Comparison of ENCODE assay signal across 16 cellular contexts in the genomic region with DNA sequence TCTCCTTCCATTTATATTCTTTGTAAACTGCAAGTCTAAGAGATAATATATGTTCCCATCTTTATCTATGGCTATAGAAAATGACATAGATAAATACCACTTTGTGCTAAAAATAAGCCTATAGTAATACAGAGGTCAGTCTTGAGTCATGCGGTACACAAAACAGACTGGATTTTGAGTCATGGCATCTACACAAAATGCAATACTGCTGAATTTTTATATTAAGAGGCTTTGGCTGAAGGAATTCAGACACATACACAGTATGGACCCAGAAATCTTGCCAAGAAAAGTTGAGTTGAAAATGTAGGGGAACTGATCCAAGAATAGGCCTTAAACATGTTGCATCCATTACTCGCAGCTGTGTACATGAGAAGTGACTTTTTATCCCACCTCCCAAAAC.
"Had no signal": no experiment of that assay in that cellular context is flagged by ENCODE, and none has a peak within 500 bp of the region (broad histone marks: within the 10 kb centered on the region; RNA-seq: fewer than 3 reads in every experiment).

No MANE protein-coding gene starts in this region.

- H3K4me1 ChIP-seq: body of pancreas, esophagus squamous epithelium, right atrium auricular region, tibial artery, vagina had no signal

- H3K4me3 ChIP-seq: body of pancreas, dorsolateral prefrontal cortex, esophagus squamous epithelium, lung, right atrium auricular region, tibial artery, vagina had no signal

- DNase-seq: activated CD4-positive, alpha-beta T cell treated with anti-CD3 and anti-CD28 coated beads for 4 hours; activated CD8-positive, alpha-beta memory T cell treated with anti-CD3 and anti-CD28 coated beads, Interleukin-2, amount 50 U/mL, for 48 hours; activated CD8-positive, alpha-beta T cell treated with anti-CD3 and anti-CD28 coated beads for 36 hours; activated naive CD4-positive, alpha-beta T cell treated with anti-CD3 and anti-CD28 coated beads for 36 hours; body of pancreas; cerebellar nuclear complex; dorsolateral prefrontal cortex; esophagus squamous epithelium; hypothalamus; naive B cell; small intestine; tibial artery had no signal

- H3K27me3 ChIP-seq: body of pancreas, esophagus squamous epithelium, neutrophil, right atrium auricular region, vagina had no signal

- H3K9me3 ChIP-seq: body of pancreas, esophagus squamous epithelium, neutrophil, right atrium auricular region, tibial artery, vagina had no signal

- H3K27ac ChIP-seq: body of pancreas, esophagus squamous epithelium, neutrophil, right atrium auricular region, tibial artery, vagina had no signal

- H3K36me3 ChIP-seq: esophagus squamous epithelium, neutrophil, right atrium auricular region, tibial artery, vagina had no signal

- ATAC-seq: activated CD8-positive, alpha-beta T cell treated with anti-CD3 and anti-CD28 coated beads for 36 hours; body of pancreas had no signal
